ENCODE assay signal across 13 cellular contexts in the genomic region with DNA sequence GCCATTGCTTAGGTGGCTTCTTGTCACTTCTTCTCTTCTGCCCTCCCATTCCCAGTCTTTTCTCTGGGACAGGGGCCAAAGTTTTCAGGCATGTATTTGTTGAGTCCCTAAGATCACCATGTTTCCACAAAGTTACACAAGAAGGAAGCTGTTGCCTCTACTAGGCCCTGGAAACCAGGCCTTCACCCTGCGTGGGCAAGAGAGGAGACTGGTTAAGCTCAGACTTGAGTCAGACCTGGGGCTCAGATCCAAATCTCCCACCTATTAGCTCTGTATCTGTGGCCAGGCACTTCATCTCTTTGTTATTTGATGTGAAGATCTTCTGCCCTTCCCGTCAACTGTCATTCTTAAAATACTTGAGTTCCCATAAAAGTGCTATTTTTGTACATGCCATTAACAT.
DNase-seq lines count a peak whose midpoint lies in the region; ATAC-seq and TF ChIP-seq lines count a peak whose summit lies in the region.
"Had no signal": no experiment of that assay in that cellular context is flagged by ENCODE, and none has a peak within 500 bp of the region (broad histone marks: within the 10 kb centered on the region; RNA-seq: fewer than 3 reads in every experiment).

No MANE protein-coding gene starts in this region.

- H3K4me3 Mint-ChIP-seq in HFFc6 (peak overlapping the region; percentile 75), mesothelial cell of epicardium (no peak overlapping the region), type B pancreatic cell (no peak overlapping the region)
- H3K4me3 Mint-ChIP-seq: stimulated activated memory B cell treated with anti-CD40 and anti-IgM and Interleukin-4, amounts not matched to agents 10 μg/mL and 1 μg/mL and 100 μg/mL, for 72 hours had no signal

- H3K36me3 Mint-ChIP-seq in HFFc6 (ENCODE audit: low read depth) (peaks cover 41% of the 10 kb centered on the region), mesothelial cell of epicardium (peaks cover 9% of the 10 kb centered on the region), type B pancreatic cell (peaks cover 22% of the 10 kb centered on the region)
- H3K36me3 Mint-ChIP-seq: stimulated activated memory B cell treated with anti-CD40 and anti-IgM and Interleukin-4, amounts not matched to agents 10 μg/mL and 1 μg/mL and 100 μg/mL, for 72 hours had no signal

- no peak for ATAC-seq in GM21529 (IDR thresholded peaks at IDR 0.05; ENCODE audit: unreplicated experiment)
- ATAC-seq: stimulated activated memory B cell treated with anti-CD40 and anti-IgM and Interleukin-4, amounts not matched to agents 10 μg/mL and 1 μg/mL and 100 μg/mL, for 72 hours had no signal

- in situ Hi-C loops in astrocyte of the spinal cord (cut with HindIII; ENCODE audit: low sequenced_read_pairs) = no loop called here

- peaks cover under 1% of the 10 kb centered on the region; the same call in 1 of the 2 replicates for H3K27me3 Mint-ChIP-seq in HFFc6 (ENCODE audit: insufficient read depth)
- no peaks in the 10 kb centered on the region for H3K27me3 Mint-ChIP-seq in mesothelial cell of epicardium (ENCODE audit: low read depth)
- no peaks in the 10 kb centered on the region for H3K27me3 Mint-ChIP-seq in type B pancreatic cell

- H3K4me1 Mint-ChIP-seq in HFFc6 (ENCODE audit: low read depth) (peaks cover 76% of the 10 kb centered on the region), mesothelial cell of epicardium (peaks cover 31% of the 10 kb centered on the region), type B pancreatic cell (ENCODE audit: unreplicated experiment) (peaks cover 18% of the 10 kb centered on the region)
- H3K4me1 Mint-ChIP-seq: stimulated activated memory B cell treated with anti-CD40 and anti-IgM and Interleukin-4, amounts not matched to agents 10 μg/mL and 1 μg/mL and 100 μg/mL, for 72 hours had no signal

- H3K27ac Mint-ChIP-seq in HFFc6 (peak overlapping the region; percentile 96), mesothelial cell of epicardium (peak overlapping the region; percentile 87), type B pancreatic cell (peak overlapping the region; percentile 21)
- H3K27ac Mint-ChIP-seq: stimulated activated memory B cell treated with anti-CD40 and anti-IgM and Interleukin-4, amounts not matched to agents 10 μg/mL and 1 μg/mL and 100 μg/mL, for 72 hours had no signal

- DNase-seq in HFFc6 (peak; percentile 95), astrocyte of the spinal cord (ENCODE audit: low read depth, low spot score) (peak; percentile 39), mesothelial cell of epicardium (ENCODE audit: low spot score in 2 of 2, unreplicated experiment in 2 of 2) (no peak), type B pancreatic cell (ENCODE audit: extremely low spot score, unreplicated experiment) (no peak), NCI-H1048 (lab: John Stamatoyannopoulos, UW) (no peak), NCI-H446 (lab: John Stamatoyannopoulos, UW) (no peak)
- DNase-seq: activated naive CD4-positive, alpha-beta T cell treated with anti-CD3 and anti-CD28 coated beads, Interleukin-2, amount 50 U/mL, for 16 hours; colonic mucosa; KBM-7; NCI-H1930; stimulated activated CD4-positive, alpha-beta T cell treated with anti-CD3 and anti-CD28 coated beads, Interleukin-4, amount 100 ng/mL, for 1 hour had no signal

- H3K9me3 Mint-ChIP-seq in HFFc6 (no peaks in the 10 kb centered on the region), mesothelial cell of epicardium (peaks cover 6% of the 10 kb centered on the region), type B pancreatic cell (peaks cover 4% of the 10 kb centered on the region)
- H3K9me3 Mint-ChIP-seq: stimulated activated memory B cell treated with anti-CD40 and anti-IgM and Interleukin-4, amounts not matched to agents 10 μg/mL and 1 μg/mL and 100 μg/mL, for 72 hours had no signal

- no peak for TF ChIP-seq CTCF in HFFc6 (IDR thresholded peaks at IDR 0.05)
- TF ChIP-seq CTCF in astrocyte of the spinal cord (IDR thresholded peaks at IDR 0.05; ENCODE audit: low read depth, low read length) = no peak
- TF ChIP-seq CTCF in mesothelial cell of epicardium (IDR thresholded peaks at IDR 0.05; ENCODE audit: unreplicated experiment) = no peak
- no peak for TF ChIP-seq CTCF in type B pancreatic cell (conservative IDR thresholded peaks at IDR 0.05)

- H3K4me3 ChIP-seq in astrocyte of the spinal cord (ENCODE audit: low read depth, low read length) = no peak overlapping the region
- H3K4me3 ChIP-seq: colonic mucosa had no signal

Comparison
In these comparisons a context has a peak if more than half of its experiments do, and no peak if none do; other contexts are left out.
1. DNase-seq: peak in HFFc6 (single experiment) and astrocyte of the spinal cord (single experiment); none in mesothelial cell of epicardium (0 of 2), type B pancreatic cell (single experiment), NCI-H1048 (single experiment) and NCI-H446 (0 of 2).
2. H3K27ac Mint-ChIP-seq: peak in every context shown above with its lines; median percentile 96 in HFFc6; 87 in mesothelial cell of epicardium; 21 in type B pancreatic cell.